In genomic region chr14:28785096-28785952, GRCh38 we compare ENCODE assay signal across 11 cellular contexts. TPM values are rescaled to one million over a fixed set of nuclear protein-coding genes. Genes with fewer than 3 reads are reported as not detected.
DNase-seq lines count a peak whose midpoint lies in the region; ATAC-seq, FAIRE-seq and TF ChIP-seq lines count a peak whose summit lies in the region.
"Had no signal": no experiment of that assay in that cellular context is flagged by ENCODE, and none has a peak within 500 bp of the region (broad histone marks: within the 10 kb centered on the region; RNA-seq: fewer than 3 reads in every experiment).

No MANE protein-coding gene starts in this region.

- H3K27me3 ChIP-seq in HUES64 (ENCODE audit: insufficient read depth, low read length) (peaks cover 97% of the 10 kb centered on the region), pancreas (peaks cover 0 to 38% (median 19%) of the 10 kb centered on the region in 4 donors)

- H3K27ac Mint-ChIP-seq in endothelial cell (ENCODE audit: unreplicated experiment), result no peak overlapping the region
- H3K27ac Mint-ChIP-seq: activated CD8-positive, alpha-beta memory T cell treated with anti-CD3 and anti-CD28 coated beads, Interleukin-2, amount 10 ng/mL, durations not matched to agents 7 days and 5 days had no signal

- H3K36me3 Mint-ChIP-seq in endothelial cell (ENCODE audit: low read depth, unreplicated experiment), result no peaks in the 10 kb centered on the region

- peaks cover 15% of the 10 kb centered on the region for H3K4me1 Mint-ChIP-seq in endothelial cell (ENCODE audit: unreplicated experiment)
- H3K4me1 Mint-ChIP-seq: activated CD8-positive, alpha-beta memory T cell treated with anti-CD3 and anti-CD28 coated beads, Interleukin-2, amount 10 ng/mL, durations not matched to agents 7 days and 5 days had no signal

- no peak for FAIRE-seq in pancreas (lab: Jason Lieb, UNC)

- H3K27ac ChIP-seq in HUES64 (ENCODE audit: low read depth, low read length), result no peak overlapping the region
- no peak overlapping the region for H3K27ac ChIP-seq in pancreas
- H3K27ac ChIP-seq: lower lobe of right lung had no signal

- H3K9me3 Mint-ChIP-seq in endothelial cell (ENCODE audit: unreplicated experiment), result no peaks in the 10 kb centered on the region

- WGBS in HUES64, result under 1% methylated on average over 62 of the region's 62 CpGs
- WGBS in pancreas, 2 donors, result 4 to 6% methylated on average over 60 to 62 of the region's 62 CpGs

- peak overlapping the region; percentile 71 for H3K4me3 Mint-ChIP-seq in endothelial cell (ENCODE audit: unreplicated experiment)
- H3K4me3 Mint-ChIP-seq: activated CD8-positive, alpha-beta memory T cell treated with anti-CD3 and anti-CD28 coated beads, Interleukin-2, amount 10 ng/mL, durations not matched to agents 7 days and 5 days had no signal

- H3K36me3 ChIP-seq in HUES64 (ENCODE audit: insufficient read depth, low read length) (no peaks in the 10 kb centered on the region), pancreas (no peaks in the 10 kb centered on the region)
- H3K36me3 ChIP-seq: lower lobe of right lung had no signal

- peak overlapping the region; percentile 39 for H3K9ac ChIP-seq in HUES64 (ENCODE audit: low read depth, low read length)

- ATAC-seq in pancreas (peak in 3 of 4 donors; percentile 32 to 50 (median 40)), GM18858 (IDR thresholded peaks at IDR 0.05; ENCODE audit: unreplicated experiment) (no peak), HG03097 (IDR thresholded peaks at IDR 0.05; ENCODE audit: low FRiP score, unreplicated experiment) (no peak)
- ATAC-seq: activated CD8-positive, alpha-beta memory T cell treated with anti-CD3 and anti-CD28 coated beads, Interleukin-2, amount 10 ng/mL, durations not matched to agents 7 days and 5 days; lower lobe of right lung had no signal

- TF ChIP-seq CTCF in endothelial cell (IDR thresholded peaks at IDR 0.05; ENCODE audit: unreplicated experiment) (no peak), pancreas (IDR thresholded peaks at IDR 0.05) (no peak)

- intact Hi-C loops in pancreas (cut with DNase I), result no loop called here

- H3K9me3 ChIP-seq in HUES64 (ENCODE audit: insufficient read depth, low read depth, low read length) (no peaks in the 10 kb centered on the region; the same call in 1 of the 2 replicates), pancreas (no peaks in the 10 kb centered on the region)
- H3K9me3 ChIP-seq: lower lobe of right lung had no signal

- peaks cover 3% of the 10 kb centered on the region for H3K27me3 Mint-ChIP-seq in endothelial cell (ENCODE audit: unreplicated experiment)

- H3K4me1 ChIP-seq in HUES64 (ENCODE audit: insufficient read depth, low read length), result peaks cover 35% of the 10 kb centered on the region
- H3K4me1 ChIP-seq in pancreas, result peaks cover 0 to 3% (median 0%) of the 10 kb centered on the region in 3 donors

- peak; percentile 79 for DNase-seq in ELF-1 (ENCODE audit: low read depth, low spot score)
- peak; percentile 49 for DNase-seq in endothelial cell (ENCODE audit: low spot score)
- DNase-seq in pancreas, result peak in 1 of 6 donors; percentile 56
- no peak for DNase-seq in NCI-H1105 treated with DMSO at 0.1 percent for 48 hours (lab: John Stamatoyannopoulos, UW)
- no peak for DNase-seq in GF-D8 (lab: John Stamatoyannopoulos, UW)
- DNase-seq: activated CD8-positive, alpha-beta memory T cell treated with anti-CD3 and anti-CD28 coated beads, Interleukin-2, amount 10 ng/mL, durations not matched to agents 7 days and 5 days; lower lobe of right lung had no signal

- H3K4me3 ChIP-seq in HUES64 (ENCODE audit: low read length), result peak overlapping the region; percentile 57
- H3K4me3 ChIP-seq in pancreas, result peak overlapping the region in 2 of 4 donors; percentile 14 to 37
- H3K4me3 ChIP-seq: lower lobe of right lung had no signal

RNA-seq across cellular contexts. Expression of gene FOXG1, which starts 18.7 kb away (rescaled TPM):
- 0.10 TPM for polyA plus RNA-seq in HUES64 (2013, experiment 1 of 2)
- polyA plus RNA-seq in HUES64 (2013, experiment 2 of 2), result not detected
- 1.8 TPM for total RNA-seq in endothelial cell (ENCODE audit: unreplicated experiment)
- total RNA-seq in pancreas, result not detected
- polyA plus RNA-seq in pancreas, result not detected
- total RNA-seq: activated CD8-positive, alpha-beta memory T cell treated with anti-CD3 and anti-CD28 coated beads, Interleukin-2, amount 10 ng/mL, durations not matched to agents 7 days and 5 days; lower lobe of right lung; subcutaneous adipose tissue had no signal

Comparison
In these comparisons a context has a peak if more than half of its experiments do, and no peak if none do; other contexts are left out.
1. DNase-seq: peak in ELF-1 (single experiment) and endothelial cell (single experiment); none in NCI-H1105 treated with DMSO at 0.1 percent for 48 hours (single experiment) and GF-D8 (single experiment).
2. ATAC-seq: peak in pancreas (3 of 4); none in GM18858 (single experiment) and HG03097 (single experiment).